Comparison of ENCODE assay signal across 1 cellular context in the genomic region with DNA sequence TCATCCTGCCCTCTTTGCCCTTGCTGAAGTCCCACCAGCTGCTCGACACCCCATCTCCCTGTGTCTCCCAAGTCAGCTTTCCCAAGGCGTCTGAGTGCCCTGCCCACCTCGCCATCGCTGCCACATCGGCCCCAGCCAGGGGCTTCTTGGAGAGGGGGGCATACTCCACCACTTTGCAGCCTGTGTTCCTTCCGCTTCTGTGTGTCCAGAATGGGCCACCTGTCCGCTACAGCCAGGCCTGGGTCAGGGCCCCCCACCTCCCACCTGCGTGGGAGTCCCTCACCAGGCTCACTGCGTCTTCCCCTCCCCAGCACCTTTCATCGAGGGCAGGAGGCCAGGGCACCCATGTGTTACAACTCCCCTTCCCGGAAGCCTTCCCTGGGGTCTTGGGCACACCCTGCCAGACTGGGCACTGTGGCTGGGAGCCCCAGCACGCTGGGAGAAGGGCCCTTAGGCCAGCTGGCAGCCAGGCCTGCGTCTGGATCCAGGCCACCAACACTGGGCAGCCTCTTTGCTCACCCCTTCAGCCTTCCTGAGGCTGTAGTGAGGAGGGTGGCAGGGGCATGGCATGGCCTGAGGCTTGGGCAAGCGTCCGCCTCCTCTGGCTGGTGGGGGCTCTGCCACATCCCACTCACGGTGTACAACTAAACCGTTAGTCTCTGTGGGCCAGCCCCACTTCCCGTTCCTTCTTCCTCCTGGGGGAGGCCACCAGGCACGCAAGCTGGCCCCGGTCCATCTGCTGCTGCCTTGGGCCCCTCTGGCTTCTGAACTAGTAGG.
TF ChIP-seq lines count a peak whose summit lies in the region.

No MANE protein-coding gene starts in this region.

TF ChIP-seq in H1, 55 proteins besides CTCF, POLR2A, EP300 and RAD21:
- no peak for TF ChIP-seq EGR1 (IDR thresholded peaks at IDR 0.05; ENCODE audit: borderline replicate concordance, low read depth, low read length)
- TF ChIP-seq BRCA1 (IDR thresholded peaks at IDR 0.05; ENCODE audit: low read depth, low read length), result no peak
- TF ChIP-seq JUN (IDR thresholded peaks at IDR 0.05; ENCODE audit: low read depth, low read length), result no peak
- TF ChIP-seq NANOG (IDR thresholded peaks at IDR 0.05; ENCODE audit: insufficient read depth, low read depth, low read length, poor library complexity, severe bottlenecking), result no peak
- no peak for TF ChIP-seq TAF7 (optimal IDR thresholded peaks at IDR 0.05; ENCODE audit: borderline replicate concordance, low read depth, low read length)
- no peak for TF ChIP-seq POLR2AphosphoS5 (IDR thresholded peaks at IDR 0.05; ENCODE audit: low read depth, low read length)
- TF ChIP-seq CBX5 (IDR thresholded peaks at IDR 0.05; ENCODE audit: low read depth, low read length), result no peak
- no peak for TF ChIP-seq SRF (IDR thresholded peaks at IDR 0.05; ENCODE audit: low read depth, low read length)
- TF ChIP-seq CREB1 (IDR thresholded peaks at IDR 0.05), result no peak
- no peak for TF ChIP-seq RFX5 (IDR thresholded peaks at IDR 0.05; ENCODE audit: borderline replicate concordance, low read depth, low read length)
- TF ChIP-seq CBX8 (IDR thresholded peaks at IDR 0.05; ENCODE audit: borderline replicate concordance, low read depth, low read length), result no peak
- TF ChIP-seq TEAD4 (IDR thresholded peaks at IDR 0.05; ENCODE audit: low read depth, low read length), result no peak
- no peak for TF ChIP-seq FOSL1 (IDR thresholded peaks at IDR 0.05; ENCODE audit: insufficient read depth, low read depth, low read length)
- TF ChIP-seq KDM1A (IDR thresholded peaks at IDR 0.05; ENCODE audit: borderline replicate concordance, low read length), result no peak
- no peak for TF ChIP-seq SIX5 (IDR thresholded peaks at IDR 0.05; ENCODE audit: low read depth, low read length)
- TF ChIP-seq TCF12 (IDR thresholded peaks at IDR 0.05; ENCODE audit: low read depth, low read length), result no peak
- TF ChIP-seq CHD2 (IDR thresholded peaks at IDR 0.05; ENCODE audit: low read length), result no peak
- no peak for TF ChIP-seq HDAC2 (IDR thresholded peaks at IDR 0.05; ENCODE audit: borderline replicate concordance in 1 of 2, low read depth in 2 of 2, low read length in 2 of 2)
